Comparison of ENCODE assay signal across 8 cellular contexts in the genomic region with DNA sequence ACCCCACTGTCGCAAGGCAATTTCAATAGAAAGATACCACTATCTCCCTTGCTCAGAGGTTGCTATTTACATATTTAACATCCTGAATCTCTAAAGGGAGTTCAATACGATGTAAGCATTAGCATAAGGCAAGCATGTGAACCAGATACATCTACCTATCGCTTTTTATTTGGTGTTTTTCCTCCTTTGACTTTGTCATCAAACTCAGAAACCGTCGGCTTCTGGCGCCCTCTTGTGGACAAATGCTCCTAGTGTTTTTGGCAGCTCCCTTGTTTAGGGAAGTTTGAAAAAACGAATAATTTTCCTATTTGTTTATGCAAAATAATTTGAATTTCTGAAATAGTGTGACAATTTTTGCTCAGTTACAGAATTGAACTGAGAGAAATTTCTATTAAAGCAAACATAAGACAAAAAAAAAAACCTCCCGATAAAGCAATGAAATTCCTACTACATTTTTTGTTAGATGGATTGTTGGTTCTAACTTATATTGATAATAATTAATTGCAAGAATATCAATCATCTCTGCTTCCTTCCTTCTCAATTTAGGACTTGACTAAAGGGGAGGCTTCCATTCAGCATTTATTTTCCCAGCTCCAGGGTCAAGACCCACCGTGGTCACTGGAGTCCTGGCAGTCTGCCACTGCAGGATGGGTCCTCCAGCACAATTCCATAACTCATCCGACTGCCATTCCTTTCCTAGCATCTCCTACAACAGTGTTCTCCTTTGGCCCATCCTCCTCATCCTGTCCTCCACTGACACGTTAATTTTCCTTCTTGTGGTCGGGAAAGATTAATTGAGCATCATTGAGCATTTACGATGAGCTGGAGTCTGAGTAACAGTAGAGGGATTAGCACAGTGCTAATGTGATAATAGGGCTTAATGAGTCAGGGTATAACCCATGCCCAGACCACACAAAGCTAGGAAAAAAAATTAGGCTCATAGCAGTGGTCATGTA.
A peak's percentile ranks its signal among the peaks of the same experiment; 100 is the strongest.
DNase-seq lines count a peak whose midpoint lies in the region; ATAC-seq lines count a peak whose summit lies in the region.

No MANE protein-coding gene starts in this region.

- CTCF ChIA-PET in activated naive CD4-positive, alpha-beta T cell treated with anti-CD3 and anti-CD28 coated beads, Interleukin-2, amount 10 ng/mL, durations not matched to agents 7 days and 5 days (lab: Charles Lee) = interaction anchor here (0.7 to 4.7 kb wide), 21 partner anchors 10 to 291 kb away, joined by 3 to 33 read pairs (median 4); no protein-coding TSS in a partner anchor

- H3K4me3 ChIP-seq in SK-N-MC = peak overlapping the region; percentile 44

- no peaks in the 10 kb centered on the region for H3K36me3 Mint-ChIP-seq in activated naive CD4-positive, alpha-beta T cell treated with anti-CD3 and anti-CD28 coated beads, Interleukin-2, amount 10 ng/mL, durations not matched to agents 7 days and 5 days

- no peaks in the 10 kb centered on the region for H3K9me3 Mint-ChIP-seq in activated naive CD4-positive, alpha-beta T cell treated with anti-CD3 and anti-CD28 coated beads, Interleukin-2, amount 10 ng/mL, durations not matched to agents 7 days and 5 days

- no peak overlapping the region for H3K4me3 Mint-ChIP-seq in activated naive CD4-positive, alpha-beta T cell treated with anti-CD3 and anti-CD28 coated beads, Interleukin-2, amount 10 ng/mL, durations not matched to agents 7 days and 5 days

- DNase-seq in Daoy (ENCODE audit: low read depth) = peak; percentile 59
- DNase-seq in M059J (ENCODE audit: low read depth) = peak; percentile 80
- DNase-seq in SK-N-MC (ENCODE audit: low read depth, low spot score) = peak; percentile 48
- peak; percentile 90 for DNase-seq in activated naive CD4-positive, alpha-beta T cell treated with anti-CD3 and anti-CD28 coated beads, Interleukin-2, amount 10 ng/mL, durations not matched to agents 7 days and 5 days
- peak; percentile 75 for DNase-seq in glomerular visceral epithelial cell (ENCODE audit: extremely low spot score)
- peak; percentile 35 to 95 (median 74) for DNase-seq in posterior cingulate gyrus
- DNase-seq in ureter (ENCODE audit: low spot score) = peak; percentile 83

- H3K9me3 ChIP-seq in SK-N-MC (ENCODE audit: low read depth, low read length) = no peaks in the 10 kb centered on the region

- peak; percentile 57 for ATAC-seq in GM21786 (IDR thresholded peaks at IDR 0.05; ENCODE audit: unreplicated experiment)

- H3K4me1 Mint-ChIP-seq in activated naive CD4-positive, alpha-beta T cell treated with anti-CD3 and anti-CD28 coated beads, Interleukin-2, amount 10 ng/mL, durations not matched to agents 7 days and 5 days = peaks cover 4% of the 10 kb centered on the region

- H3K27me3 Mint-ChIP-seq in activated naive CD4-positive, alpha-beta T cell treated with anti-CD3 and anti-CD28 coated beads, Interleukin-2, amount 10 ng/mL, durations not matched to agents 7 days and 5 days = peaks cover 17% of the 10 kb centered on the region

- H3K36me3 ChIP-seq in SK-N-MC (ENCODE audit: insufficient read depth, low read length) = no peaks in the 10 kb centered on the region

- H3K9ac ChIP-seq in SK-N-MC (ENCODE audit: insufficient read length) = no peak overlapping the region

- no peak overlapping the region for H3K27ac Mint-ChIP-seq in activated naive CD4-positive, alpha-beta T cell treated with anti-CD3 and anti-CD28 coated beads, Interleukin-2, amount 10 ng/mL, durations not matched to agents 7 days and 5 days

- intact Hi-C loops in posterior cingulate gyrus (cut with DNase I) = loop anchor here (10.0 kb wide), 1 partner anchor 156 kb away; no protein-coding TSS in a partner anchor

- no peak overlapping the region for H3K27ac ChIP-seq in SK-N-MC
